ENCODE assay signal across 22 cellular contexts in the genomic region with DNA sequence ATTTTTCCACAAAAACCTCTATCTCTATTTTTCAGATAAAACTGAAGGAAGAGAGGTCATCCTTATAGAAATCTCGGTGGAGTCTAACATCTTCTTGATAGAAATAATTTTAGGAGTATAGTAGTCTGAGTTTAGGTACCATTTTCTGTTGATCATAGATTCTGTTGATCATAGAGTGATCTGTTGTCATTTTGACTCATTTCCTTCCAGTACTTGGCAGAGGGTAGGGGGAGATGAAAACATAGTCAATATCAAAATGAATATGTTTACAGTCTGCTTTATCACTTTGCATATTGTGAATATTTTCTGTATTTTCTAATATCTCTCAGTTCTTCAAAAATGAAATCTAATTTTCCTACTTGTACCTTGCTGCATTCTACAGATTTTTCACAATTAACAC.
DNase-seq lines count a peak whose midpoint lies in the region; ATAC-seq, FAIRE-seq and TF ChIP-seq lines count a peak whose summit lies in the region.
"Had no signal": no experiment of that assay in that cellular context is flagged by ENCODE, and none has a peak within 500 bp of the region (broad histone marks: within the 10 kb centered on the region; RNA-seq: fewer than 3 reads in every experiment).

No MANE protein-coding gene starts in this region.

- no peak for TF ChIP-seq CTCF in GM12878 (IDR thresholded peaks at IDR 0.05 in 2 of 3, conservative IDR thresholded peaks at IDR 0.05 in 1 of 3; ENCODE audit: control insufficient read depth in 2 of 3, extremely low read depth in 1 of 3, insufficient read depth in 1 of 3, low read depth in 3 of 3, low read length in 3 of 3)
- TF ChIP-seq CTCF in lung (IDR thresholded peaks at IDR 0.05; ENCODE audit: control extremely low read depth, extremely low read depth): no peak
- TF ChIP-seq CTCF in CD8-positive, alpha-beta T cell (IDR thresholded peaks at IDR 0.05): no peak

- DNase-seq in GM12878 (ENCODE audit: low read depth, low spot score): no peak
- peak; percentile 44 for DNase-seq in dermis blood vessel endothelial cell
- DNase-seq in lung (ENCODE audit: low spot score): no peak
- no peak for DNase-seq in urothelium cell line (ENCODE audit: low spot score)
- DNase-seq in effector memory CD4-positive, alpha-beta T cell: no peak
- no peak for DNase-seq in CD8-positive, alpha-beta T cell
- DNase-seq: 8988T; ACHN; BE2C; C1 segment of cervical spinal cord; Caco-2; Calu3; CD4-positive, alpha-beta memory T cell; CD4-positive, CD25-positive, alpha-beta regulatory T cell; DMS79 treated with DMSO at 0.1 percent for 48 hours; GF-D8 had no signal

- H3K36me3 ChIP-seq in GM12878 (ENCODE audit: control insufficient read depth in 2 of 2, insufficient read depth in 2 of 2, low read length in 1 of 2) (no peaks in the 10 kb centered on the region), lung (ENCODE audit: control insufficient read depth in 2 of 2, insufficient read depth in 2 of 2, low read length in 2 of 2) (peaks cover 0 to 3% of the 10 kb centered on the region in 2 donors), skeletal muscle satellite cell (ENCODE audit: insufficient read depth, low read length) (no peaks in the 10 kb centered on the region)
- H3K36me3 ChIP-seq in effector memory CD4-positive, alpha-beta T cell (ENCODE audit: control insufficient read depth, insufficient read depth, low read length): no peaks in the 10 kb centered on the region
- no peaks in the 10 kb centered on the region for H3K36me3 ChIP-seq in CD8-positive, alpha-beta T cell (ENCODE audit: insufficient read depth, low read length)
- H3K36me3 ChIP-seq: BE2C, BLaER1 had no signal

- no peak for TF ChIP-seq RAD21 in GM12878 (IDR thresholded peaks at IDR 0.05; ENCODE audit: insufficient read depth, low read depth, low read length)

- intact Hi-C loops in GM12878 (cut with micrococcal nuclease; ENCODE audit: unreplicated experiment): no loop called here
- intact Hi-C loops in CD8-positive, alpha-beta T cell (cut with DNase I, micrococcal nuclease): no loop called here

- H3K4me3 ChIP-seq in GM12878: no peak overlapping the region
- H3K4me3 ChIP-seq in lung: no peak overlapping the region
- no peak overlapping the region for H3K4me3 ChIP-seq in skeletal muscle satellite cell (ENCODE audit: low read length)
- H3K4me3 ChIP-seq in effector memory CD4-positive, alpha-beta T cell (ENCODE audit: insufficient read depth, low read depth, low read length, poor library complexity, severe bottlenecking): no peak overlapping the region
- H3K4me3 ChIP-seq in CD8-positive, alpha-beta T cell (ENCODE audit: low read depth, low read length): no peak overlapping the region
- H3K4me3 ChIP-seq: BLaER1 had no signal

- no peak overlapping the region for H2AFZ ChIP-seq in GM12878 (ENCODE audit: control insufficient read depth, low read depth, low read length)

- H3K79me2 ChIP-seq in GM12878 (ENCODE audit: control insufficient read depth, insufficient read depth, low read length): no peaks in the 10 kb centered on the region

- H3K4me2 ChIP-seq in GM12878 (ENCODE audit: control insufficient read depth, insufficient read depth) (no peak overlapping the region), skeletal muscle satellite cell (ENCODE audit: low read length) (peak overlapping the region; percentile 25)
- H3K4me2 ChIP-seq: BLaER1 had no signal

- in situ Hi-C loops in GM12878 (cut with MboI): no loop called here

- ATAC-seq in GM12878 (peak; percentile 36; the same call in 2 of the 3 replicates), lung (ENCODE audit: insufficient read depth, low FRiP score) (peak; percentile 27), GM19023 (IDR thresholded peaks at IDR 0.05; ENCODE audit: unreplicated experiment) (no peak)
- no peak for ATAC-seq in CD8-positive, alpha-beta T cell

- RAD21 ChIA-PET in GM12878 (lab: Charles Lee; ENCODE audit: unreplicated experiment): interaction anchor here (0.8 kb wide), 1 partner anchor 13 kb away, joined by 4 read pairs; no protein-coding TSS in a partner anchor

- CTCF ChIA-PET in GM12878 (lab: Yijun Ruan, JAX): interaction anchor here (0.6 to 1.2 kb wide), 2 partner anchors 47 to 100 kb away, joined by 3 to 4 read pairs; no protein-coding TSS in a partner anchor
- CTCF ChIA-PET in CD8-positive, alpha-beta T cell (lab: Charles Lee): no interaction called here

- WGBS in GM12878 (ENCODE audit: insufficient coverage, insufficient replicate concordance, low lambda C conversion rate, missing lambda C conversion rate): 0% methylated on average over 1 of the region's 1 CpG
- WGBS in lung, 2 donors: 30 to 90% methylated on average over 1 of the region's 1 CpG

- POLR2A ChIA-PET in GM12878 (lab: Charles Lee): no interaction called here
- POLR2A ChIA-PET in CD8-positive, alpha-beta T cell (lab: Charles Lee): no interaction called here

- H3K27me3 ChIP-seq in GM12878 (replicated peaks in 1 of 2; ENCODE audit: control insufficient read depth in 2 of 2, insufficient read depth in 2 of 2, low read length in 1 of 2): no peaks in the 10 kb centered on the region
- no peaks in the 10 kb centered on the region for H3K27me3 ChIP-seq in lung (ENCODE audit: control insufficient read depth, insufficient read depth)
- no peaks in the 10 kb centered on the region for H3K27me3 ChIP-seq in skeletal muscle satellite cell (ENCODE audit: control insufficient read depth, insufficient read depth, low read length)
- no peaks in the 10 kb centered on the region for H3K27me3 ChIP-seq in effector memory CD4-positive, alpha-beta T cell (replicated peaks; ENCODE audit: control insufficient read depth, insufficient read depth, low read length, poor library complexity, severe bottlenecking)
- H3K27me3 ChIP-seq in CD8-positive, alpha-beta T cell (ENCODE audit: insufficient read depth, low read length): no peaks in the 10 kb centered on the region
- H3K27me3 ChIP-seq: BE2C, BLaER1 had no signal

- no peak overlapping the region for H3K27ac Mint-ChIP-seq in CD8-positive, alpha-beta T cell
- H3K27ac Mint-ChIP-seq: CD14-positive monocyte; CD4-positive, alpha-beta memory T cell; CD4-positive, CD25-positive, alpha-beta regulatory T cell had no signal

- no TSS peak for BruUV-seq in GM12878 (replicated peaks; lab: Mats Ljungman, UMichigan)

- H3K27ac ChIP-seq in GM12878 (ENCODE audit: control insufficient read depth, insufficient read depth): no peak overlapping the region
- no peak overlapping the region for H3K27ac ChIP-seq in lung (ENCODE audit: low read depth in 1 of 2, low read length in 1 of 2)
- no peak overlapping the region for H3K27ac ChIP-seq in effector memory CD4-positive, alpha-beta T cell (ENCODE audit: insufficient read depth, low read length, poor library complexity, severe bottlenecking)
- H3K27ac ChIP-seq in CD8-positive, alpha-beta T cell (ENCODE audit: low read depth, low read length): no peak overlapping the region
- H3K27ac ChIP-seq: BLaER1 had no signal

- H3K4me1 ChIP-seq in GM12878 (ENCODE audit: control insufficient read depth, insufficient read depth, low read length) (no peaks in the 10 kb centered on the region), lung (ENCODE audit: control insufficient read depth in 2 of 2, insufficient read depth in 2 of 2, low read length in 2 of 2) (peaks cover 0 to 5% of the 10 kb centered on the region in 2 donors), skeletal muscle satellite cell (ENCODE audit: control insufficient read depth, insufficient read depth, low read length) (peaks cover 14% of the 10 kb centered on the region)
- no peaks in the 10 kb centered on the region for H3K4me1 ChIP-seq in effector memory CD4-positive, alpha-beta T cell (ENCODE audit: control insufficient read depth, insufficient read depth, low read length, poor library complexity, severe bottlenecking)
- H3K4me1 ChIP-seq in CD8-positive, alpha-beta T cell (ENCODE audit: insufficient read depth, low read length): no peaks in the 10 kb centered on the region
- H3K4me1 ChIP-seq: BE2C, BLaER1, Caco-2 had no signal

- H3K9ac ChIP-seq in GM12878 (ENCODE audit: control insufficient read depth, insufficient read depth, low read length) (no peak overlapping the region), skeletal muscle satellite cell (ENCODE audit: low read depth, low read length) (no peak overlapping the region)
- H3K9ac ChIP-seq: BLaER1 had no signal

- H4K20me1 ChIP-seq in GM12878 (ENCODE audit: control insufficient read depth, insufficient read depth): no peaks in the 10 kb centered on the region
- H4K20me1 ChIP-seq: BLaER1 had no signal

- no peaks in the 10 kb centered on the region for H3K9me3 Mint-ChIP-seq in CD8-positive, alpha-beta T cell

- FAIRE-seq in GM12878 (lab: Jason Lieb, UNC) (no peak), urothelium cell line (lab: Jason Lieb, UNC) (no peak)
- FAIRE-seq: A204.1, D721Med had no signal

- no peaks in the 10 kb centered on the region for H3K36me3 Mint-ChIP-seq in CD8-positive, alpha-beta T cell
- H3K36me3 Mint-ChIP-seq: CD14-positive monocyte; CD4-positive, alpha-beta memory T cell; CD4-positive, CD25-positive, alpha-beta regulatory T cell had no signal

- no peaks in the 10 kb centered on the region for H3K4me1 Mint-ChIP-seq in CD8-positive, alpha-beta T cell (ENCODE audit: low read depth)
- H3K4me1 Mint-ChIP-seq: CD14-positive monocyte; CD4-positive, alpha-beta memory T cell; CD4-positive, CD25-positive, alpha-beta regulatory T cell had no signal

- H3K27me3 Mint-ChIP-seq in CD8-positive, alpha-beta T cell (ENCODE audit: low read depth): peaks cover 5% of the 10 kb centered on the region
- H3K27me3 Mint-ChIP-seq: CD4-positive, alpha-beta memory T cell; CD4-positive, CD25-positive, alpha-beta regulatory T cell had no signal

- SMC1A ChIA-PET in GM12878 (lab: Charles Lee; ENCODE audit: uncharacterized antibody, unreplicated experiment): no interaction called here

- no peaks in the 10 kb centered on the region for H3K9me3 ChIP-seq in GM12878 (replicated peaks; ENCODE audit: control insufficient read depth, insufficient read depth, low read length)
- H3K9me3 ChIP-seq in lung (ENCODE audit: control insufficient read depth in 2 of 2, insufficient read depth in 1 of 2, low read length in 1 of 2): no peaks in the 10 kb centered on the region
- no peaks in the 10 kb centered on the region for H3K9me3 ChIP-seq in skeletal muscle satellite cell (replicated peaks; ENCODE audit: low read length)
- no peaks in the 10 kb centered on the region for H3K9me3 ChIP-seq in effector memory CD4-positive, alpha-beta T cell (ENCODE audit: control insufficient read depth, low read length)
- H3K9me3 ChIP-seq in CD8-positive, alpha-beta T cell (ENCODE audit: low read length): no peaks in the 10 kb centered on the region
- H3K9me3 ChIP-seq: BE2C, BLaER1, Caco-2 had no signal

- no peak for TF ChIP-seq EP300 in GM12878 (IDR thresholded peaks at IDR 0.05; ENCODE audit: borderline replicate concordance in 1 of 2, control insufficient read depth in 1 of 2, low read depth in 2 of 2, low read length in 2 of 2)

- H3K4me3 Mint-ChIP-seq in CD8-positive, alpha-beta T cell: no peak overlapping the region
- H3K4me3 Mint-ChIP-seq: CD14-positive monocyte; CD4-positive, alpha-beta memory T cell; CD4-positive, CD25-positive, alpha-beta regulatory T cell had no signal

- TF ChIP-seq POLR2A in GM12878 (IDR thresholded peaks at IDR 0.05; ENCODE audit: low read depth, low read length): no peak

Comparison
In these comparisons a context has a peak if more than half of its experiments do, and no peak if none do; other contexts are left out.
1. ATAC-seq: peak in GM12878 (single experiment) and lung (single experiment); none in CD8-positive, alpha-beta T cell (single experiment) and GM19023 (single experiment).